8 cellular contexts compared by ENCODE assay signal in the genomic region with DNA sequence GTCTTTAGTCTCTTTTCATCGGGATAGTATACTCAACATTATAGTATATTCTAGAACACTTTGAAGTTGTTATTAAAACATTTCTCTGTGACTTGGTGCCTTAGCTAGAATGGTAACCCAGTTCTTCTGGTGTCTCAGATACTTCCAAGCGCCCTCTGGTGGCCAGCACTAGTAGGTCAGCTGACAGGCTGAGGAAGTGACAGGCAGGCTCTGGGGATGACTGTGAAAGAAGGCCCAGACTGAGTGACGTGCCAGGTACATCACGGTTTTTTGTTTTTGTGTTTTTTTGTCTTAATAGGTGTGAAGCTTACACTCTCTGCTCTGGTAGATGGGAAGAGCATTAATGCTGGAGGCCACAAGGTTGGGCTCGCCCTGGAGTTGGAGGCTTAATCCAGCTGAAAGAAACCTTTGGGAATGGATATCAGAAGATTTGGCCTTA. TPM values are rescaled to one million over a fixed set of nuclear protein-coding genes. Genes with fewer than 3 reads are reported as not detected.
DNase-seq lines count a peak whose midpoint lies in the region; ATAC-seq, FAIRE-seq and TF ChIP-seq lines count a peak whose summit lies in the region.

No MANE protein-coding gene starts in this region.

- H3K4me1 ChIP-seq in Karpas-422 (ENCODE audit: low read length) (peaks cover 30% of the 10 kb centered on the region), suprapubic skin (peaks cover 53% of the 10 kb centered on the region)

- WGBS in suprapubic skin = 29% methylated on average over 5 of the region's 5 CpGs

- no peaks in the 10 kb centered on the region for H3K27me3 ChIP-seq in Karpas-422 (ENCODE audit: low read length)
- H3K27me3 ChIP-seq in suprapubic skin = no peaks in the 10 kb centered on the region

- TF ChIP-seq POLR2A in suprapubic skin (IDR thresholded peaks at IDR 0.05) = no peak

- no peak overlapping the region for H3K9ac ChIP-seq in Karpas-422 (ENCODE audit: low read length)

- H3K36me3 ChIP-seq in Karpas-422 (ENCODE audit: insufficient read depth, low read length) (peaks cover 49% of the 10 kb centered on the region), suprapubic skin (peaks cover 28% of the 10 kb centered on the region)

- FAIRE-seq in D721Med (lab: Jason Lieb, UNC) = no peak

- H3K4me3 ChIP-seq in Karpas-422 (ENCODE audit: low read length) (no peak overlapping the region), fibroblast of pulmonary artery (replicated peaks; ENCODE audit: low read depth, low read length) (no peak overlapping the region), suprapubic skin (no peak overlapping the region)

- ATAC-seq in GM21528 (IDR thresholded peaks at IDR 0.05; ENCODE audit: low FRiP score, unreplicated experiment) = peak; percentile 36

- TF ChIP-seq EP300 in suprapubic skin (IDR thresholded peaks at IDR 0.05) = no peak

- TF ChIP-seq CTCF in D721Med (IDR thresholded peaks at IDR 0.05; ENCODE audit: insufficient read depth, missing control alignments) (peak; percentile 87), RWPE1 (conservative IDR thresholded peaks at IDR 0.05; ENCODE audit: low read depth) (peak; percentile 92), fibroblast of pulmonary artery (IDR thresholded peaks at IDR 0.05; ENCODE audit: low read length, missing control alignments) (peak; percentile 96), suprapubic skin (IDR thresholded peaks at IDR 0.05) (peak; percentile 83 to 94)

- CTCF ChIA-PET in RWPE1 (lab: Yijun Ruan, JAX) = interaction anchor here (0.6 to 4.5 kb wide), 14 partner anchors 8 to 1463 kb away, joined by 3 to 40 read pairs (median 3); a partner anchor contains a TSS

- H3K79me2 ChIP-seq in Karpas-422 (ENCODE audit: low read length) = peaks cover 44% of the 10 kb centered on the region

- DNase-seq in D721Med (ENCODE audit: insufficient read length, low spot score) = peak; percentile 57
- peak; percentile 96 for DNase-seq in Karpas-422
- peak; percentile 82 for DNase-seq in RWPE1 (ENCODE audit: low spot score)
- peak; percentile 86 to 91 for DNase-seq in activated T-helper 1 cell treated with anti-CD3 and anti-CD28 coated beads, Interleukin-2, amount 50 U/mL, for 16 hours (ENCODE audit: low read depth in 1 of 2, low spot score in 1 of 2)
- DNase-seq in fibroblast of pulmonary artery (ENCODE audit: low read depth) = peak; percentile 89
- DNase-seq in occipital lobe (lab: John Stamatoyannopoulos, UW) = peak; percentile 85
- DNase-seq in suprapubic skin (ENCODE audit: low spot score in 2 of 2) = peak; percentile 94 to 96

- H3K9me2 ChIP-seq in Karpas-422 (replicated peaks; ENCODE audit: insufficient read depth, low read length) = no peaks in the 10 kb centered on the region

- no peak overlapping the region for H2AFZ ChIP-seq in Karpas-422 (ENCODE audit: low read length)

- H3K9me3 ChIP-seq in Karpas-422 (ENCODE audit: low read length) (no peaks in the 10 kb centered on the region), suprapubic skin (no peaks in the 10 kb centered on the region)

- no peak overlapping the region for H3K4me2 ChIP-seq in Karpas-422 (ENCODE audit: low read depth, low read length, poor library complexity, severe bottlenecking)

- POLR2A ChIA-PET in RWPE1 (lab: Yijun Ruan, JAX; ENCODE audit: low non-redundant PET) = interaction anchor here (0.6 kb wide), 1 partner anchor 44 kb away, joined by 4 read pairs; no protein-coding TSS in a partner anchor

- H3K27ac ChIP-seq in Karpas-422 (ENCODE audit: low read length) (no peak overlapping the region), RWPE1 (peak overlapping the region; percentile 35; the same call in 1 of the 2 replicates), suprapubic skin (no peak overlapping the region)

- H4K20me1 ChIP-seq in Karpas-422 (ENCODE audit: insufficient read depth, low read depth, low read length) = peaks cover 12% of the 10 kb centered on the region; the same call in 1 of the 2 replicates

RNA-seq across cellular contexts. Expression of a gene that starts 5.1 kb away (rescaled TPM):
- total RNA-seq in Karpas-422 (2014; rRNA removed; shearing (Covaris generic); ENCODE audit: low replicate concordance) = 14.4 and 75.0 TPM in 2 replicates
- total RNA-seq in occipital lobe = 19.7 TPM
- total RNA-seq in suprapubic skin = 10 to 100 TPM; 32.4 to 69.8 (median 46.7) TPM

RNA-seq across cellular contexts. Expression of a gene that starts 20.0 kb away (rescaled TPM):
- 84.2 and 128 TPM in 2 replicates for total RNA-seq in Karpas-422 (2014; rRNA removed; shearing (Covaris generic); ENCODE audit: low replicate concordance)
- total RNA-seq in occipital lobe (126 TPM), suprapubic skin (100 to 1,000 TPM; 111 to 196 (median 146) TPM)
